9 cellular contexts compared by ENCODE assay signal in genomic region chr16:30482366-30482765, GRCh38. TPM values are rescaled to one million over a fixed set of nuclear protein-coding genes. Genes with fewer than 3 reads are reported as not detected.
A peak's percentile ranks its signal among the peaks of the same experiment; 100 is the strongest.
DNase-seq lines count a peak whose midpoint lies in the region; ATAC-seq and TF ChIP-seq lines count a peak whose summit lies in the region.
"Had no signal": no experiment of that assay in that cellular context is flagged by ENCODE, and none has a peak within 500 bp of the region (broad histone marks: within the 10 kb centered on the region; RNA-seq: fewer than 3 reads in every experiment).

No MANE protein-coding gene starts in this region.

- H3K36me3 ChIP-seq in SK-N-SH (replicated peaks in 1 of 2; ENCODE audit: control insufficient read depth in 1 of 2, insufficient read depth in 2 of 2, low read length in 1 of 2), result no peaks in the 10 kb centered on the region
- no peaks in the 10 kb centered on the region for H3K36me3 ChIP-seq in HAP-1 (replicated peaks)

- H3K4me2 ChIP-seq in SK-N-SH, result no peak overlapping the region

- no peak overlapping the region for H3K27ac ChIP-seq in SK-N-SH (ENCODE audit: low read depth in 2 of 2, low read length in 1 of 2)
- H3K27ac ChIP-seq: psoas muscle had no signal

- no peak overlapping the region for H3K9ac ChIP-seq in SK-N-SH

- TF ChIP-seq EP300 in SK-N-SH (IDR thresholded peaks at IDR 0.05; ENCODE audit: borderline replicate concordance in 1 of 2, low read depth in 1 of 2, low read length in 1 of 2), result no peak

- H3K9me3 ChIP-seq in SK-N-SH (no peaks in the 10 kb centered on the region), HAP-1 (no peaks in the 10 kb centered on the region)
- H3K9me3 ChIP-seq: psoas muscle had no signal

- H3K4me1 Mint-ChIP-seq in activated CD4-positive, alpha-beta memory T cell treated with anti-CD3 and anti-CD28 coated beads for 36 hours (ENCODE audit: low read depth), result peaks cover 50% of the 10 kb centered on the region
- no peaks in the 10 kb centered on the region for H3K4me1 Mint-ChIP-seq in neural crest cell

- H2AFZ ChIP-seq in SK-N-SH (ENCODE audit: low read depth), result no peak overlapping the region

- H3K36me3 Mint-ChIP-seq in activated CD4-positive, alpha-beta memory T cell treated with anti-CD3 and anti-CD28 coated beads for 36 hours, result peaks cover 71% of the 10 kb centered on the region
- no peaks in the 10 kb centered on the region for H3K36me3 Mint-ChIP-seq in neural crest cell (ENCODE audit: low read depth)

- H3K27me3 ChIP-seq in SK-N-SH (ENCODE audit: insufficient read depth), result peaks cover 10% of the 10 kb centered on the region
- no peaks in the 10 kb centered on the region for H3K27me3 ChIP-seq in HAP-1 (ENCODE audit: low read depth)

- in situ Hi-C loops in HAP-1 (cut with MboI; ENCODE audit: low sequenced_read_pairs), result loop anchor here (10.0 kb wide), 1 partner anchor 48 kb away; the partner anchor contains the start of gene DCTPP1

- intact Hi-C loops in activated CD4-positive, alpha-beta memory T cell treated with anti-CD3 and anti-CD28 coated beads for 36 hours (cut with micrococcal nuclease), result no loop called here

- H3K9me2 ChIP-seq in SK-N-SH, result no peaks in the 10 kb centered on the region

- H3K4me3 ChIP-seq in SK-N-SH (ENCODE audit: low read depth in 2 of 2, low read length in 1 of 2) (no peak overlapping the region), HAP-1 (no peak overlapping the region)
- H3K4me3 ChIP-seq: psoas muscle had no signal

- no peaks in the 10 kb centered on the region for H4K20me1 ChIP-seq in SK-N-SH (ENCODE audit: insufficient read depth)

- H3K4me1 ChIP-seq in SK-N-SH (ENCODE audit: control insufficient read depth in 1 of 2, insufficient read depth in 2 of 2, low read depth in 1 of 2, low read length in 1 of 2) (no peaks in the 10 kb centered on the region), HAP-1 (no peaks in the 10 kb centered on the region)

- DNase-seq in SK-N-SH (no peak), neural crest cell (ENCODE audit: low read depth, low spot score) (no peak), HAP-1 (ENCODE audit: low spot score in 2 of 2) (no peak)
- DNase-seq in activated CD4-positive, alpha-beta memory T cell treated with anti-CD3 and anti-CD28 coated beads for 36 hours, result peak; percentile 16
- DNase-seq: 8988T, NCI-H510A, psoas muscle had no signal

- no peaks in the 10 kb centered on the region for H3F3A ChIP-seq in SK-N-SH (replicated peaks; ENCODE audit: insufficient read depth)

- TF ChIP-seq CTCF in SK-N-SH (IDR thresholded peaks at IDR 0.05), result peak; percentile 37
- peak; percentile 30 for TF ChIP-seq CTCF in neural crest cell (conservative IDR thresholded peaks at IDR 0.05)

- no peak for TF ChIP-seq RAD21 in SK-N-SH (IDR thresholded peaks at IDR 0.05; ENCODE audit: low read length)

- POLR2A ChIA-PET in SK-N-SH (lab: Yijun Ruan, JAX), result no interaction called here
- POLR2A ChIA-PET in activated CD4-positive, alpha-beta memory T cell treated with anti-CD3 and anti-CD28 coated beads for 36 hours (lab: Charles Lee), result interaction anchor here (0.9 to 1.6 kb wide), 2 partner anchors 9 to 16 kb away, joined by 3 to 5 read pairs; no protein-coding TSS in a partner anchor

- no peaks in the 10 kb centered on the region for H3K9me3 Mint-ChIP-seq in activated CD4-positive, alpha-beta memory T cell treated with anti-CD3 and anti-CD28 coated beads for 36 hours
- H3K9me3 Mint-ChIP-seq in neural crest cell, result no peaks in the 10 kb centered on the region

- no peaks in the 10 kb centered on the region for H3K27me3 Mint-ChIP-seq in activated CD4-positive, alpha-beta memory T cell treated with anti-CD3 and anti-CD28 coated beads for 36 hours
- H3K27me3 Mint-ChIP-seq in neural crest cell (ENCODE audit: low read depth), result peaks cover 5% of the 10 kb centered on the region

- CTCF ChIA-PET in SK-N-SH (lab: Yijun Ruan, JAX), result interaction anchor here (1.0 to 1.8 kb wide), 2 partner anchors 13 to 38 kb away, joined by 3 to 4 read pairs; no protein-coding TSS in a partner anchor
- CTCF ChIA-PET in activated CD4-positive, alpha-beta memory T cell treated with anti-CD3 and anti-CD28 coated beads for 36 hours (lab: Charles Lee), result interaction anchor here (1.0 to 5.0 kb wide), 6 partner anchors 26 to 133 kb away, joined by 3 to 27 read pairs (median 4); partner anchors contain the start of gene DCTPP1

- ATAC-seq in SK-N-SH treated with all-trans-retinoic acid at 6 μM for 48 hours, result no peak
- ATAC-seq in HG03469 (IDR thresholded peaks at IDR 0.05; ENCODE audit: unreplicated experiment), result no peak
- ATAC-seq: psoas muscle had no signal

- H3K79me2 ChIP-seq in SK-N-SH (ENCODE audit: insufficient read depth), result no peaks in the 10 kb centered on the region

- H3K4me3 Mint-ChIP-seq in activated CD4-positive, alpha-beta memory T cell treated with anti-CD3 and anti-CD28 coated beads for 36 hours, result no peak overlapping the region
- no peak overlapping the region for H3K4me3 Mint-ChIP-seq in neural crest cell

- H3K27ac Mint-ChIP-seq in activated CD4-positive, alpha-beta memory T cell treated with anti-CD3 and anti-CD28 coated beads for 36 hours, result peak overlapping the region; percentile 38
- no peak overlapping the region for H3K27ac Mint-ChIP-seq in neural crest cell (ENCODE audit: unreplicated experiment)

- WGBS in SK-N-SH (ENCODE audit: low lambda C conversion rate), result 65% methylated on average over 3 of the region's 3 CpGs

TF ChIP-seq in SK-N-SH, 30 proteins besides CTCF, POLR2A, EP300 and RAD21:
- TF ChIP-seq POLR2AphosphoS5 (IDR thresholded peaks at IDR 0.05; ENCODE audit: low read depth, low read length) (no peak), RCOR1 (IDR thresholded peaks at IDR 0.05; ENCODE audit: low read length) (no peak), NRF1 (IDR thresholded peaks at IDR 0.05; ENCODE audit: low read depth, low read length) (no peak)
- TF ChIP-seq, protein P1, sequence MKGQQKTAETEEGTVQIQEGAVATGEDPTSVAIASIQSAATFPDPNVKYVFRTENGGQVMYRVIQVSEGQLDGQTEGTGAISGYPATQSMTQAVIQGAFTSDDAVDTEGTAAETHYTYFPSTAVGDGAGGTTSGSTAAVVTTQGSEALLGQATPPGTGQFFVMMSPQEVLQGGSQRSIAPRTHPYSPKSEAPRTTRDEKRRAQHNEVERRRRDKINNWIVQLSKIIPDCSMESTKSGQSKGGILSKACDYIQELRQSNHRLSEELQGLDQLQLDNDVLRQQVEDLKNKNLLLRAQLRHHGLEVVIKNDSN (IDR thresholded peaks at IDR 0.05; ENCODE audit: borderline replicate concordance, low read depth), result no peak

TF ChIP-seq in SK-N-SH treated with all-trans-retinoic acid at 6 μM for 48 hours, 23 proteins besides CTCF, POLR2A, EP300 and RAD21 (continues in another document):
- TF ChIP-seq TCF4 (CRISPR knock-in tag; IDR thresholded peaks at IDR 0.05; ENCODE audit: borderline replicate concordance) (no peak), PPARA (CRISPR knock-in tag; IDR thresholded peaks at IDR 0.05; ENCODE audit: borderline replicate concordance) (no peak), SNAI2 (CRISPR knock-in tag; IDR thresholded peaks at IDR 0.05) (no peak), TSHZ2 (CRISPR knock-in tag; IDR thresholded peaks at IDR 0.05) (no peak)

RNA-seq across cellular contexts. Expression of gene ITGAL, which starts 9.8 kb away (rescaled TPM):
- 0.12 and 0.28 TPM in 2 replicates for polyA plus RNA-seq in SK-N-SH (2012; rRNA removed)
- polyA plus RNA-seq in SK-N-SH (2012; cell fraction: cytosol; rRNA removed), result 0.04 and 0.12 TPM in 2 replicates
- 0.06 and 0.13 TPM in 2 replicates for polyA plus RNA-seq in SK-N-SH (2012; cell fraction: nucleus; rRNA removed)
- 100 to 1,000 TPM; 218 to 226 TPM for total RNA-seq in activated CD4-positive, alpha-beta memory T cell treated with anti-CD3 and anti-CD28 coated beads for 36 hours
- not detected in 2 replicates for total RNA-seq in neural crest cell

RNA-seq across cellular contexts. Expression of gene SEPHS2, which starts 36.7 kb away (rescaled TPM):
- 30.8 and 36.3 TPM in 2 replicates for polyA plus RNA-seq in SK-N-SH (2012; rRNA removed)
- 35.0 and 39.4 TPM in 2 replicates for polyA plus RNA-seq in SK-N-SH (2012; cell fraction: cytosol; rRNA removed)
- polyA plus RNA-seq in SK-N-SH (2012; cell fraction: nucleus; rRNA removed), result 10.7 and 14.3 TPM in 2 replicates
- 10 to 100 TPM; 61.4 to 61.7 TPM for total RNA-seq in activated CD4-positive, alpha-beta memory T cell treated with anti-CD3 and anti-CD28 coated beads for 36 hours
- total RNA-seq in neural crest cell, result 29.6 and 30.5 TPM in 2 replicates

RNA-seq across cellular contexts. Expression of gene ZNF768, which starts 44.0 kb away (rescaled TPM):
- polyA plus RNA-seq in SK-N-SH (2012; rRNA removed), result 26.0 and 26.5 TPM in 2 replicates
- polyA plus RNA-seq in SK-N-SH (2012; cell fraction: cytosol; rRNA removed), result 18.3 and 22.5 TPM in 2 replicates
- polyA plus RNA-seq in SK-N-SH (2012; cell fraction: nucleus; rRNA removed), result 40.2 and 40.7 TPM in 2 replicates
- 10 to 100 TPM; 14.2 to 14.3 TPM for total RNA-seq in activated CD4-positive, alpha-beta memory T cell treated with anti-CD3 and anti-CD28 coated beads for 36 hours
- total RNA-seq in neural crest cell, result 64.0 and 68.5 TPM in 2 replicates

RNA-seq across cellular contexts. Expression of gene ZNF747, which starts 52.3 kb away (rescaled TPM):
- 5.6 and 5.8 TPM in 2 replicates for polyA plus RNA-seq in SK-N-SH (2012; rRNA removed)
- 4.4 and 5.5 TPM in 2 replicates for polyA plus RNA-seq in SK-N-SH (2012; cell fraction: cytosol; rRNA removed)
- 7.4 and 8.4 TPM in 2 replicates for polyA plus RNA-seq in SK-N-SH (2012; cell fraction: nucleus; rRNA removed)
- total RNA-seq in activated CD4-positive, alpha-beta memory T cell treated with anti-CD3 and anti-CD28 coated beads for 36 hours, result 1 to 10 TPM; 7.2 to 7.6 TPM
- 10.5 and 11.3 TPM in 2 replicates for total RNA-seq in neural crest cell

RNA-seq across cellular contexts. Expression of gene DCTPP1, which starts 52.5 kb away (rescaled TPM):
- polyA plus RNA-seq in SK-N-SH (2012; rRNA removed), result 78.9 and 79.2 TPM in 2 replicates
- 60.5 and 75.2 TPM in 2 replicates for polyA plus RNA-seq in SK-N-SH (2012; cell fraction: cytosol; rRNA removed)
- polyA plus RNA-seq in SK-N-SH (2012; cell fraction: nucleus; rRNA removed), result 28.6 and 40.1 TPM in 2 replicates
- total RNA-seq in activated CD4-positive, alpha-beta memory T cell treated with anti-CD3 and anti-CD28 coated beads for 36 hours, result 10 to 100 TPM; 87.5 to 96.6 TPM
- 91.6 and 94.3 TPM in 2 replicates for total RNA-seq in neural crest cell

Comparison
In these comparisons a context has a peak if more than half of its experiments do, and no peak if none do; other contexts are left out.
1. RNA of gene ITGAL, which starts 9.8 kb away (total RNA-seq): 218 to 226 TPM in activated CD4-positive, alpha-beta memory T cell treated with anti-CD3 and anti-CD28 coated beads for 36 hours; not detected in neural crest cell; every median in the first group is over 100 times any median in the second.